In the genomic region with DNA sequence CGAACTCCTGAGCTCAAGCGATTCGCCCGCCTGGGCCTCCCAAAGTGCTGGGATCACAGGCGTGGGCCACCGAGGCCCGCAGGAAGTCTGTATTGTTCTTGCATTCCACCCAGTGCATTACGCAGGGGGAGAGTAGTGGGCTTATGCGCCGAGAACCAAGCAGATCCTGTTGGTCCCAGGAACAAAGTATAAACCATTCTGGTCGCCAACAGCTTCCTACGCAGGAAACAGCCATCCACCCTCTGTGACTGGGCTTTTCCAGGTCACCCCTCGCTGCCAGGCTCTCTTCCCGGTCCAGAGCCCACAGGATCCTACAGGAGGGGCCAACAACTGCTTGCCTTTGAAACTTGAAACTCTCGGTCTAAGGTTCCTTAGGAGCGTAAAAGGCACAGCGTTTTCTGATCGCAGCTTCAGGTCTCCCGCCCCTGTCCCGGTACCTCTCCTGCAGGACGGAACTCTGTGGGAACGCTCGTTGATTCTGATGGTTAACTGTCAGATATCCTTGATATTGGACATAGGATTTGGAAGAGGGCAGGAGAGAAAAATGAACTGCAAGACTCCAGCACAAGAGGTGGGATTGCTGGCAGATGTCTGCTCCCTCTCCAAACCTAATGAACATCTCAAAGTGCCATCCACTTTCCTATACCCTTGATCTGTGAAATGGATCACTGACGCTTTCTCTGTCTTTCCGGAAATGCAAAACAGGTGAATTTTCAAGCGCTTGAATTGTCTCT, we compare ENCODE assay signal across 11 cellular contexts. TPM values are rescaled to one million over a fixed set of nuclear protein-coding genes. Genes with fewer than 3 reads are reported as not detected.
DNase-seq lines count a peak whose midpoint lies in the region; ATAC-seq and TF ChIP-seq lines count a peak whose summit lies in the region.
"Had no signal": no experiment of that assay in that cellular context is flagged by ENCODE, and none has a peak within 500 bp of the region (broad histone marks: within the 10 kb centered on the region; RNA-seq: fewer than 3 reads in every experiment).

No MANE protein-coding gene starts in this region.

- H3K27me3 ChIP-seq in heart left ventricle (peaks cover 0 to 45% (median 8%) of the 10 kb centered on the region in 9 donors), mesendoderm (ENCODE audit: insufficient read depth, low read length, poor library complexity) (peaks cover 2% of the 10 kb centered on the region)

- H3K18ac ChIP-seq in mesendoderm (ENCODE audit: low read length) = peak overlapping the region; percentile 32

- ATAC-seq in heart left ventricle (no peak), left ventricle myocardium superior (no peak), HG03175 (IDR thresholded peaks at IDR 0.05; ENCODE audit: unreplicated experiment) (no peak)

- H3K36me3 ChIP-seq in heart left ventricle = no peaks in the 10 kb centered on the region
- no peaks in the 10 kb centered on the region for H3K36me3 ChIP-seq in mesendoderm (ENCODE audit: control insufficient read depth, insufficient read depth, low read length)

- H3K79me1 ChIP-seq in mesendoderm (ENCODE audit: low read length) = no peaks in the 10 kb centered on the region

- no peak for TF ChIP-seq CTCF in heart left ventricle (IDR thresholded peaks at IDR 0.05)

- H3K4me2 ChIP-seq in mesendoderm (ENCODE audit: low read length) = peak overlapping the region; percentile 25

- WGBS in heart left ventricle, 4 donors = 27 to 48% (median 37%) methylated on average over 22 to 26 of the region's 26 CpGs
- WGBS in mesendoderm (ENCODE audit: extremely low coverage, insufficient coverage, low lambda C conversion rate) = no CpG with 5 or more reads among the region's 26 CpGs

- peak overlapping the region; percentile 37 for H3K27ac Mint-ChIP-seq in dendritic cell treated with granulocyte-macrophage colony-stimulating factor and Interleukin-4, amounts not matched to agents 40 ng/mL and 50 ng/mL, for 4 days

- H4K8ac ChIP-seq in mesendoderm (ENCODE audit: low read depth, low read length) = no peak overlapping the region

- H3K23ac ChIP-seq in mesendoderm (ENCODE audit: low read length) = no peak overlapping the region

- no peaks in the 10 kb centered on the region for H3K9me3 Mint-ChIP-seq in dendritic cell treated with granulocyte-macrophage colony-stimulating factor and Interleukin-4, amounts not matched to agents 40 ng/mL and 50 ng/mL, for 4 days

- H3K4me1 ChIP-seq in heart left ventricle = peaks cover 0 to 21% (median 5%) of the 10 kb centered on the region in 12 donors
- peaks cover 5% of the 10 kb centered on the region for H3K4me1 ChIP-seq in mesendoderm (ENCODE audit: control insufficient read depth, low read depth, low read length)

- no peak overlapping the region for H2BK120ac ChIP-seq in mesendoderm (ENCODE audit: low read depth, low read length)

- peak overlapping the region; percentile 71 for H3K56ac ChIP-seq in mesendoderm (ENCODE audit: low read length)

- peak overlapping the region; percentile 23 for H3K9ac ChIP-seq in mesendoderm (ENCODE audit: low read length)

- no peak overlapping the region for H4K5ac ChIP-seq in mesendoderm (ENCODE audit: low read length)

- intact Hi-C loops in heart left ventricle (cut with DNase I) = loop anchor here in 9 of 10 donors (5.0 to 10.0 kb wide), 7 partner anchors 37 to 137 kb away; no protein-coding TSS in a partner anchor
- intact Hi-C loops in left ventricle myocardium superior (cut with micrococcal nuclease) = no loop called here
- intact Hi-C loops in dendritic cell treated with granulocyte-macrophage colony-stimulating factor and Interleukin-4, amounts not matched to agents 40 ng/mL and 50 ng/mL, for 4 days (cut with micrococcal nuclease) = no loop called here

- no peaks in the 10 kb centered on the region for H3K79me2 ChIP-seq in mesendoderm (ENCODE audit: control insufficient read depth, insufficient read depth, low read length)

- H3K4me1 Mint-ChIP-seq in dendritic cell treated with granulocyte-macrophage colony-stimulating factor and Interleukin-4, amounts not matched to agents 40 ng/mL and 50 ng/mL, for 4 days (ENCODE audit: low read depth) = peaks cover 44% of the 10 kb centered on the region

- H3K27ac ChIP-seq in heart left ventricle = peak overlapping the region in 3 of 12 donors; percentile 1 to 51 (median 22)
- no peak overlapping the region for H3K27ac ChIP-seq in mesendoderm (ENCODE audit: low read depth, low read length)

- DNase-seq in heart left ventricle (no peak), left ventricle myocardium superior (no peak), mesendoderm (peak; percentile 86), cerebellum (ENCODE audit: low spot score) (no peak), mucosa of gallbladder (ENCODE audit: low spot score) (no peak)
- DNase-seq in activated CD4-positive, alpha-beta T cell treated with anti-CD3 and anti-CD28 coated beads, Interleukin-2, amount 50 U/mL, for 48 hours = no peak
- DNase-seq: COR-L47; hippocampal formation; stimulated activated CD4-positive, alpha-beta T cell treated with anti-CD3 and anti-CD28 coated beads, Interleukin-1b, Interleukin-23, amount 100 ng/mL, for 48 hours had no signal

- peaks cover 20% of the 10 kb centered on the region for H3K36me3 Mint-ChIP-seq in dendritic cell treated with granulocyte-macrophage colony-stimulating factor and Interleukin-4, amounts not matched to agents 40 ng/mL and 50 ng/mL, for 4 days (ENCODE audit: low read depth)

- H2BK15ac ChIP-seq in mesendoderm (replicated peaks; ENCODE audit: low read depth) = no peak overlapping the region

- H3K4ac ChIP-seq in mesendoderm (ENCODE audit: low read depth, low read length) = no peak overlapping the region

- H3K4me3 Mint-ChIP-seq in dendritic cell treated with granulocyte-macrophage colony-stimulating factor and Interleukin-4, amounts not matched to agents 40 ng/mL and 50 ng/mL, for 4 days = no peak overlapping the region

- TF ChIP-seq POLR2A in heart left ventricle (IDR thresholded peaks at IDR 0.05) = no peak

- H3K4me3 ChIP-seq in heart left ventricle = peak overlapping the region in 8 of 12 donors; percentile 7 to 38 (median 26)
- H3K4me3 ChIP-seq in mesendoderm (ENCODE audit: low read length) = no peak overlapping the region

- H2AK5ac ChIP-seq in mesendoderm (ENCODE audit: low read length) = no peak overlapping the region

- H3K9me3 ChIP-seq in heart left ventricle = no peaks in the 10 kb centered on the region

- no peak overlapping the region for H2BK5ac ChIP-seq in mesendoderm (ENCODE audit: low read length)

- no peaks in the 10 kb centered on the region for H3K27me3 Mint-ChIP-seq in dendritic cell treated with granulocyte-macrophage colony-stimulating factor and Interleukin-4, amounts not matched to agents 40 ng/mL and 50 ng/mL, for 4 days

RNA-seq across cellular contexts. Expression of gene ANXA2R, which starts 4.2 kb away (rescaled TPM):
- total RNA-seq in heart left ventricle = 1 to 10 TPM in 7 of 9 donors, under 1 TPM in 2; 0.49 to 2.4 (median 1.4) TPM
- polyA plus RNA-seq in heart left ventricle = 1 to 10 TPM; 1.1 to 2.0 TPM
- total RNA-seq in left ventricle myocardium superior = 1.2 TPM
- 1.2 TPM for polyA plus RNA-seq in mesendoderm (2013, experiment 1 of 2)
- polyA plus RNA-seq in mesendoderm (2013, experiment 2 of 2) = 1.2 TPM
- total RNA-seq in cerebellum = 2.9 TPM
- 2.8 TPM for total RNA-seq in mucosa of gallbladder

Comparison
In these comparisons a context has a peak if more than half of its experiments do, and no peak if none do; other contexts are left out.
1. intact Hi-C loops: an anchor here in heart left ventricle (5.0 to 10.0 kb wide); none called in left ventricle myocardium superior and dendritic cell treated with granulocyte-macrophage colony-stimulating factor and Interleukin-4, amounts not matched to agents 40 ng/mL and 50 ng/mL, for 4 days.